In genomic region chr10:60461688-60462087, GRCh38 we compare ENCODE assay signal across 24 cellular contexts.
DNase-seq lines count a peak whose midpoint lies in the region; ATAC-seq and TF ChIP-seq lines count a peak whose summit lies in the region.
"Had no signal": no experiment of that assay in that cellular context is flagged by ENCODE, and none has a peak within 500 bp of the region (broad histone marks: within the 10 kb centered on the region; RNA-seq: fewer than 3 reads in every experiment).

No MANE protein-coding gene starts in this region.

- no peak for TF ChIP-seq POLR2A in heart left ventricle (IDR thresholded peaks at IDR 0.05)

- H3K9me3 ChIP-seq in heart left ventricle (no peaks in the 10 kb centered on the region), lung (ENCODE audit: control insufficient read depth in 2 of 2, insufficient read depth in 1 of 2, low read length in 1 of 2) (no peaks in the 10 kb centered on the region)
- H3K9me3 ChIP-seq: gastroesophageal sphincter, mucosa of descending colon, psoas muscle had no signal

- no peak for TF ChIP-seq CTCF in heart left ventricle (IDR thresholded peaks at IDR 0.05)
- TF ChIP-seq CTCF in lung (IDR thresholded peaks at IDR 0.05; ENCODE audit: control extremely low read depth, extremely low read depth), result no peak
- no peak for TF ChIP-seq CTCF in coronary artery (IDR thresholded peaks at IDR 0.05)
- TF ChIP-seq CTCF in foreskin fibroblast (IDR thresholded peaks at IDR 0.05; ENCODE audit: low read depth, low read length), result no peak

- H3K27ac ChIP-seq in heart left ventricle (no peak overlapping the region), lung (ENCODE audit: low read depth in 1 of 2, low read length in 1 of 2) (no peak overlapping the region), coronary artery (no peak overlapping the region)
- H3K27ac ChIP-seq: cardiac muscle cell, gastroesophageal sphincter, psoas muscle, VCaP had no signal

- no peaks in the 10 kb centered on the region for H3K36me3 ChIP-seq in heart left ventricle
- no peaks in the 10 kb centered on the region for H3K36me3 ChIP-seq in lung (ENCODE audit: control insufficient read depth in 2 of 2, insufficient read depth in 2 of 2, low read length in 2 of 2)
- H3K36me3 ChIP-seq: cardiac muscle cell, gastroesophageal sphincter had no signal

- H3K4me1 ChIP-seq in heart left ventricle (peaks cover 0 to 5% (median 0%) of the 10 kb centered on the region in 12 donors), lung (ENCODE audit: control insufficient read depth in 2 of 2, insufficient read depth in 2 of 2, low read length in 2 of 2) (no peaks in the 10 kb centered on the region)
- H3K4me1 ChIP-seq: gastroesophageal sphincter had no signal

- DNase-seq in Right ventricle myocardium superior, result no peak
- DNase-seq in heart left ventricle, result no peak
- peak; percentile 73 for DNase-seq in OCI-M1 (lab: John Stamatoyannopoulos, UW)
- DNase-seq in lung (ENCODE audit: low spot score), result no peak
- no peak for DNase-seq in coronary artery (ENCODE audit: low spot score)
- DNase-seq in foreskin fibroblast, result no peak
- DNase-seq in NCI-H774 (lab: John Stamatoyannopoulos, UW), result no peak
- DNase-seq: activated CD4-positive, alpha-beta T cell treated with anti-CD3 and anti-CD28 coated beads, Interleukin-2, amount 50 U/mL, for 1 hour; anterior cingulate cortex; DMS79; H7; Karpas-422; mucosa of descending colon; NCI-H1105; NCI-H2029; NCI-H748 treated with DMSO at 0.1 percent for 48 hours; psoas muscle; T-helper 17 cell; trophoblast cell had no signal

- H3K4me3 ChIP-seq in heart left ventricle, result no peak overlapping the region
- no peak overlapping the region for H3K4me3 ChIP-seq in lung
- H3K4me3 ChIP-seq in coronary artery, result no peak overlapping the region
- no peak overlapping the region for H3K4me3 ChIP-seq in foreskin fibroblast (ENCODE audit: low read depth in 1 of 2, low read length in 2 of 2)
- H3K4me3 ChIP-seq: cardiac muscle cell, gastroesophageal sphincter, mucosa of descending colon, psoas muscle had no signal

- peak; percentile 38 for ATAC-seq in Right ventricle myocardium superior (ENCODE audit: poor library complexity)
- ATAC-seq in heart left ventricle, result no peak
- ATAC-seq in lung (ENCODE audit: insufficient read depth, low FRiP score), result peak; percentile 40
- ATAC-seq in HG02642 (IDR thresholded peaks at IDR 0.05; ENCODE audit: poor library complexity, unreplicated experiment), result no peak
- ATAC-seq: activated T-helper 17 cell treated with anti-CD3 and anti-CD28 coated beads, Interleukin-2, amount 50 U/mL, for 72 hours; gastroesophageal sphincter; mucosa of descending colon; psoas muscle; T-helper 17 cell had no signal

- 68 to 74% (median 70%) methylated on average over 7 of the region's 7 CpGs for WGBS in heart left ventricle, 4 donors
- 56 to 79% methylated on average over 7 of the region's 7 CpGs for WGBS in lung, 2 donors

- H3K27me3 ChIP-seq in heart left ventricle (no peaks in the 10 kb centered on the region), lung (ENCODE audit: control insufficient read depth, insufficient read depth) (no peaks in the 10 kb centered on the region)
- H3K27me3 ChIP-seq: cardiac muscle cell, gastroesophageal sphincter had no signal

- intact Hi-C loops in Right ventricle myocardium superior (cut with DNase I) (no loop called here), heart left ventricle (cut with DNase I) (loop anchor here in 1 of 10 donors (10.0 kb wide), 1 partner anchor 93 kb away; no protein-coding TSS in a partner anchor)

Comparison
In these comparisons a context has a peak if more than half of its experiments do, and no peak if none do; other contexts are left out.
1. ATAC-seq: peak in Right ventricle myocardium superior (single experiment) and lung (single experiment); none in heart left ventricle (0 of 4) and HG02642 (single experiment).